Comparison of ENCODE assay signal across 14 cellular contexts in genomic region chr2:189273734-189274133, GRCh38.
A peak's percentile ranks its signal among the peaks of the same experiment; 100 is the strongest.
DNase-seq lines count a peak whose midpoint lies in the region; FAIRE-seq and TF ChIP-seq lines count a peak whose summit lies in the region.
"Had no signal": no experiment of that assay in that cellular context is flagged by ENCODE, and none has a peak within 500 bp of the region (broad histone marks: within the 10 kb centered on the region; RNA-seq: fewer than 3 reads in every experiment).

No MANE protein-coding gene starts in this region.

- H3K4me3 Mint-ChIP-seq in osteocyte (ENCODE audit: unreplicated experiment) (no peak overlapping the region), nephron progenitor cell (no peak overlapping the region)
- H3K4me3 Mint-ChIP-seq: CD4-positive, alpha-beta T cell; H9 had no signal

- TF ChIP-seq POLR2A in H54 (IDR thresholded peaks at IDR 0.05; ENCODE audit: low read depth, low read length), result no peak

- H3K27ac Mint-ChIP-seq in osteocyte (ENCODE audit: unreplicated experiment) (peak overlapping the region; percentile 37), nephron progenitor cell (no peak overlapping the region)
- H3K27ac Mint-ChIP-seq: CD4-positive, alpha-beta T cell had no signal

- H3K9me3 Mint-ChIP-seq in osteocyte (ENCODE audit: unreplicated experiment) (peaks cover 8% of the 10 kb centered on the region), nephron progenitor cell (peaks cover 29% of the 10 kb centered on the region)
- H3K9me3 Mint-ChIP-seq: H9 had no signal

- H3K27me3 Mint-ChIP-seq in osteocyte (ENCODE audit: unreplicated experiment) (no peaks in the 10 kb centered on the region), nephron progenitor cell (ENCODE audit: low read depth, poor library complexity) (no peaks in the 10 kb centered on the region)
- H3K27me3 Mint-ChIP-seq: CD4-positive, alpha-beta T cell had no signal

- FAIRE-seq in A204.1 (lab: Jason Lieb, UNC), result peak; percentile 72
- peak; percentile 58 for FAIRE-seq in H54 (lab: Jason Lieb, UNC)
- peak; percentile 36 for FAIRE-seq in RCC 7860 (lab: Jason Lieb, UNC)
- FAIRE-seq: D721Med had no signal

- H3K4me1 Mint-ChIP-seq in osteocyte (ENCODE audit: unreplicated experiment) (peaks cover 55% of the 10 kb centered on the region), nephron progenitor cell (no peaks in the 10 kb centered on the region)
- H3K4me1 Mint-ChIP-seq: H9 had no signal

- DNase-seq in H54 (ENCODE audit: insufficient read length, low spot score) (no peak), RCC 7860 (ENCODE audit: low spot score) (no peak), osteocyte (ENCODE audit: extremely low spot score, unreplicated experiment) (no peak), nephron progenitor cell (no peak), midbrain (lab: John Stamatoyannopoulos, UW) (no peak)
- DNase-seq: ACHN; AML-193; Caco-2; CD4-positive, alpha-beta T cell; GDM1; GOT3; H9 had no signal

- peaks cover 10% of the 10 kb centered on the region for H3K36me3 Mint-ChIP-seq in osteocyte (ENCODE audit: unreplicated experiment)
- H3K36me3 Mint-ChIP-seq in nephron progenitor cell (ENCODE audit: low read depth), result peaks cover 25% of the 10 kb centered on the region

- no peak for TF ChIP-seq CTCF in osteocyte (IDR thresholded peaks at IDR 0.05)
- no peak for TF ChIP-seq CTCF in nephron progenitor cell (IDR thresholded peaks at IDR 0.05)
